Comparison of ENCODE assay signal across 8 cellular contexts in genomic region chr12:51323317-51323960, GRCh38. TPM values are rescaled to one million over a fixed set of nuclear protein-coding genes. Genes with fewer than 3 reads are reported as not detected.
DNase-seq lines count a peak whose midpoint lies in the region; ATAC-seq and TF ChIP-seq lines count a peak whose summit lies in the region.

No MANE protein-coding gene starts in this region.

- H3K4me3 Mint-ChIP-seq in activated naive CD8-positive, alpha-beta T cell treated with anti-CD3 and anti-CD28 coated beads, Interleukin-2, amount 10 ng/mL, durations not matched to agents 7 days and 5 days = peak overlapping the region; percentile 96
- no peak overlapping the region for H3K4me3 Mint-ChIP-seq in nephron progenitor cell
- no peak overlapping the region for H3K4me3 Mint-ChIP-seq in H9

- H3K4me1 Mint-ChIP-seq in activated naive CD8-positive, alpha-beta T cell treated with anti-CD3 and anti-CD28 coated beads, Interleukin-2, amount 10 ng/mL, durations not matched to agents 7 days and 5 days = peaks cover 55% of the 10 kb centered on the region
- H3K4me1 Mint-ChIP-seq in nephron progenitor cell (peaks cover 40% of the 10 kb centered on the region), H9 (peaks cover 45 to 54% of the 10 kb centered on the region in 2 experiments)

- no peaks in the 10 kb centered on the region for H3K9me3 ChIP-seq in OCI-LY7 (ENCODE audit: low read length)
- H3K9me3 ChIP-seq in H9 (ENCODE audit: control insufficient read depth, low read depth, low read length) = no peaks in the 10 kb centered on the region

- no peak overlapping the region for H2BK12ac ChIP-seq in H9 (ENCODE audit: insufficient read length, low read depth, low read length)

- H4K91ac ChIP-seq in H9 (ENCODE audit: insufficient read length, low read depth, low read length) = no peak overlapping the region

- H3K9me2 ChIP-seq in OCI-LY7 (ENCODE audit: insufficient read depth, low read length) = no peaks in the 10 kb centered on the region

- H3K4me1 ChIP-seq in OCI-LY7 (ENCODE audit: insufficient read depth, low read length, poor library complexity, severe bottlenecking) (peaks cover 88% of the 10 kb centered on the region), H9 (ENCODE audit: insufficient read depth, low read length) (peaks cover 11% of the 10 kb centered on the region; the same call in 1 of the 2 replicates)

- H3K14ac ChIP-seq in H9 (ENCODE audit: insufficient read depth, low read length) = no peak overlapping the region; the same call in 1 of the 2 replicates

- H3K36me3 ChIP-seq in OCI-LY7 (ENCODE audit: insufficient read depth, low read length) = no peaks in the 10 kb centered on the region

- WGBS in H9 (ENCODE audit: extremely low coverage, insufficient read length, low lambda C conversion rate) = no CpG with 5 or more reads among the region's 15 CpGs

- H3K9ac ChIP-seq in H9 (ENCODE audit: extremely low read depth, insufficient read length, low read length) = no peak overlapping the region

- H2BK5ac ChIP-seq in H9 (ENCODE audit: insufficient read length, low read length) = no peak overlapping the region

- TF ChIP-seq CTCF in OCI-LY7 (conservative IDR thresholded peaks at IDR 0.05; ENCODE audit: low read length) (0 out of 2 replicates have a peak, but pooled peaks have one; percentile 26), nephron progenitor cell (IDR thresholded peaks at IDR 0.05) (no peak), H9 (conservative IDR thresholded peaks at IDR 0.05) (no peak)

- H3K4me3 ChIP-seq in OCI-LY7 (ENCODE audit: low read depth, low read length, poor library complexity, severe bottlenecking) = peak overlapping the region; percentile 67

- ATAC-seq in GM18907 (IDR thresholded peaks at IDR 0.05; ENCODE audit: unreplicated experiment) = peak; percentile 32
- ATAC-seq in activated naive CD8-positive, alpha-beta T cell treated with anti-CD3 and anti-CD28 coated beads, Interleukin-2, amount 10 ng/mL, durations not matched to agents 7 days and 5 days (ENCODE audit: low read depth) = peak; percentile 50

- H2BK20ac ChIP-seq in H9 (ENCODE audit: low read depth, low read length, poor library complexity, severe bottlenecking) = no peak overlapping the region

- H2AK5ac ChIP-seq in H9 (ENCODE audit: insufficient read length, low read length) = no peak overlapping the region

- H3K27ac Mint-ChIP-seq in activated naive CD8-positive, alpha-beta T cell treated with anti-CD3 and anti-CD28 coated beads, Interleukin-2, amount 10 ng/mL, durations not matched to agents 7 days and 5 days = peak overlapping the region; percentile 97
- H3K27ac Mint-ChIP-seq in nephron progenitor cell = no peak overlapping the region
- no peak overlapping the region for H3K27ac Mint-ChIP-seq in H9

- H3K18ac ChIP-seq in H9 (ENCODE audit: insufficient read length, low read depth, low read length) = no peak overlapping the region

- H3K56ac ChIP-seq in H9 (ENCODE audit: insufficient read length, low read depth, low read length) = no peak overlapping the region

- H3K4me2 ChIP-seq in OCI-LY7 (ENCODE audit: low read length) (peak overlapping the region; percentile 85), H9 (ENCODE audit: insufficient read depth, insufficient read length, low read length) (no peak overlapping the region)

- peak overlapping the region; percentile 24 for H3K27ac ChIP-seq in OCI-LY7 (ENCODE audit: low read depth, low read length, poor library complexity, severe bottlenecking)
- H3K27ac ChIP-seq in H9 (ENCODE audit: insufficient read length, low read depth, low read length) = no peak overlapping the region

- H3T11ph ChIP-seq in H9 (ENCODE audit: low read length) = no peak overlapping the region

- CTCF ChIA-PET in OCI-LY7 (lab: Charles Lee; ENCODE audit: unreplicated experiment) = interaction anchor here (0.5 to 0.7 kb wide), 2 partner anchors 53 to 279 kb away, joined by 3 to 9 read pairs; no protein-coding TSS in a partner anchor

- no peak overlapping the region for H2BK15ac ChIP-seq in H9 (ENCODE audit: low read depth, low read length)

- intact Hi-C loops in OCI-LY7 (cut with micrococcal nuclease; ENCODE audit: unreplicated experiment) = loop anchor here (2.0 to 5.0 kb wide), 2 partner anchors 53 to 396 kb away; partner anchors contain the start of gene SMAGP

- no peak overlapping the region for H4K5ac ChIP-seq in H9 (ENCODE audit: insufficient read length, low read depth, low read length)

- no peaks in the 10 kb centered on the region for H3K9me3 Mint-ChIP-seq in activated naive CD8-positive, alpha-beta T cell treated with anti-CD3 and anti-CD28 coated beads, Interleukin-2, amount 10 ng/mL, durations not matched to agents 7 days and 5 days
- H3K9me3 Mint-ChIP-seq in nephron progenitor cell (peaks cover 3% of the 10 kb centered on the region), H9 (no peaks in the 10 kb centered on the region)

- no peak overlapping the region for H3K4ac ChIP-seq in H9 (ENCODE audit: low read depth, low read length)

- BruUV-seq in OCI-LY7 (replicated peaks; lab: Mats Ljungman, UMichigan) = no TSS peak

- H3K79me2 ChIP-seq in OCI-LY7 (ENCODE audit: insufficient read depth, low read depth, low read length) (no peaks in the 10 kb centered on the region), H9 (ENCODE audit: insufficient read depth, low read length) (no peaks in the 10 kb centered on the region)

- H4K20me1 ChIP-seq in OCI-LY7 (ENCODE audit: insufficient read depth, low read length) (no peaks in the 10 kb centered on the region), H9 (ENCODE audit: control insufficient read depth, insufficient read depth, insufficient read length) (no peaks in the 10 kb centered on the region)

- no peaks in the 10 kb centered on the region for H3K27me3 ChIP-seq in H9 (ENCODE audit: insufficient read depth, low read length)

- no peaks in the 10 kb centered on the region for H3K79me1 ChIP-seq in H9 (ENCODE audit: insufficient read depth, low read depth, low read length, poor library complexity, severe bottlenecking)

- H3K27me3 Mint-ChIP-seq in activated naive CD8-positive, alpha-beta T cell treated with anti-CD3 and anti-CD28 coated beads, Interleukin-2, amount 10 ng/mL, durations not matched to agents 7 days and 5 days = no peaks in the 10 kb centered on the region
- H3K27me3 Mint-ChIP-seq in nephron progenitor cell (ENCODE audit: low read depth, poor library complexity) (peaks cover 7% of the 10 kb centered on the region), H9 (ENCODE audit: low read depth) (no peaks in the 10 kb centered on the region)

- no peak overlapping the region for H2BK120ac ChIP-seq in H9 (ENCODE audit: low read depth, low read length, poor library complexity, severe bottlenecking)

- H3K23ac ChIP-seq in H9 (ENCODE audit: insufficient read length, low read depth, low read length) = no peak overlapping the region

- no peaks in the 10 kb centered on the region for H3K23me2 ChIP-seq in H9 (ENCODE audit: insufficient read length, low read depth, low read length, poor library complexity, severe bottlenecking)

- H4K8ac ChIP-seq in H9 (replicated peaks; ENCODE audit: insufficient read length, low read depth, low read length) = no peak overlapping the region

- H2AFZ ChIP-seq in OCI-LY7 (ENCODE audit: low read length) (peak overlapping the region; percentile 62), H9 (ENCODE audit: low read length) (no peak overlapping the region)

- peaks cover 35% of the 10 kb centered on the region for H3K36me3 Mint-ChIP-seq in activated naive CD8-positive, alpha-beta T cell treated with anti-CD3 and anti-CD28 coated beads, Interleukin-2, amount 10 ng/mL, durations not matched to agents 7 days and 5 days
- H3K36me3 Mint-ChIP-seq in nephron progenitor cell (ENCODE audit: low read depth) (no peaks in the 10 kb centered on the region), H9 (ENCODE audit: insufficient read depth in 1 of 3, low read depth in 3 of 3) (no peaks in the 10 kb centered on the region; a peak in 1 of 7 replicates)

- POLR2A ChIA-PET in OCI-LY7 (lab: Charles Lee) = interaction anchor here (1.1 kb wide), 1 partner anchor 10 kb away, joined by 4 read pairs; no protein-coding TSS in a partner anchor
- POLR2A ChIA-PET in activated naive CD8-positive, alpha-beta T cell treated with anti-CD3 and anti-CD28 coated beads, Interleukin-2, amount 10 ng/mL, durations not matched to agents 7 days and 5 days (lab: Charles Lee) = interaction anchor here (0.5 to 2.4 kb wide), 10 partner anchors 8 to 278 kb away, joined by 3 to 13 read pairs (median 3); partner anchors contain the start of genes DAZAP2 and SMAGP

- DNase-seq in OCI-LY7 (ENCODE audit: low spot score) (peak; percentile 38), nephron progenitor cell (no peak), NCI-H524 treated with DMSO at 0.1 percent for 48 hours (lab: John Stamatoyannopoulos, UW) (no peak), cerebellum (ENCODE audit: low spot score) (no peak), H9 (no peak)
- peak; percentile 58 for DNase-seq in activated naive CD8-positive, alpha-beta T cell treated with anti-CD3 and anti-CD28 coated beads, Interleukin-2, amount 10 ng/mL, durations not matched to agents 7 days and 5 days
- DNase-seq in stimulated activated CD4-positive, alpha-beta T cell treated with anti-CD3 and anti-CD28 coated beads, Interleukin-4, amount 100 ng/mL, for 4 hours = peak; percentile 18 to 45

RNA-seq across cellular contexts. Expression of gene BIN2, which starts 0.5 kb away (rescaled TPM):
- 0.31 and 0.88 TPM in 2 replicates for total RNA-seq in OCI-LY7 (2014; rRNA removed; shearing (Covaris generic))
- total RNA-seq in OCI-LY7 (2022) (9.7 and 14.7 TPM in 2 replicates), cerebellum (1.1 TPM), H9 (2021) (not detected in 2 replicates)
- total RNA-seq in activated naive CD8-positive, alpha-beta T cell treated with anti-CD3 and anti-CD28 coated beads, Interleukin-2, amount 10 ng/mL, durations not matched to agents 7 days and 5 days = 100 to 1,000 TPM; 161 to 164 TPM

RNA-seq across cellular contexts. Expression of gene CELA1, which starts 23.0 kb away (rescaled TPM):
- total RNA-seq in OCI-LY7 (2014; rRNA removed; shearing (Covaris generic)) = not detected in 2 replicates
- total RNA-seq in OCI-LY7 (2022) = not detected in 2 replicates
- not detected for total RNA-seq in activated naive CD8-positive, alpha-beta T cell treated with anti-CD3 and anti-CD28 coated beads, Interleukin-2, amount 10 ng/mL, durations not matched to agents 7 days and 5 days
- total RNA-seq in cerebellum = not detected
- total RNA-seq in H9 (2021) = not detected in 2 replicates

RNA-seq across cellular contexts. Expression of gene SMAGP, which starts 53.2 kb away (rescaled TPM):
- not detected in 2 replicates for total RNA-seq in OCI-LY7 (2014; rRNA removed; shearing (Covaris generic))
- 1.9 and 2.6 TPM in 2 replicates for total RNA-seq in OCI-LY7 (2022)
- total RNA-seq in activated naive CD8-positive, alpha-beta T cell treated with anti-CD3 and anti-CD28 coated beads, Interleukin-2, amount 10 ng/mL, durations not matched to agents 7 days and 5 days = 1 to 10 TPM; 4.1 to 5.6 TPM
- 2.1 TPM for total RNA-seq in cerebellum
- total RNA-seq in H9 (2021) = 11.3 and 12.4 TPM in 2 replicates

Comparison
In these comparisons a context has a peak if more than half of its experiments do, and no peak if none do; other contexts are left out.
1. DNase-seq: peak in OCI-LY7 (single experiment), activated naive CD8-positive, alpha-beta T cell treated with anti-CD3 and anti-CD28 coated beads, Interleukin-2, amount 10 ng/mL, durations not matched to agents 7 days and 5 days (single experiment) and stimulated activated CD4-positive, alpha-beta T cell treated with anti-CD3 and anti-CD28 coated beads, Interleukin-4, amount 100 ng/mL, for 4 hours (2 of 2); none in nephron progenitor cell (single experiment), NCI-H524 treated with DMSO at 0.1 percent for 48 hours (single experiment), cerebellum (single experiment) and H9 (single experiment).
2. RNA of gene BIN2, which starts 0.5 kb away (total RNA-seq): 161 to 164 TPM in activated naive CD8-positive, alpha-beta T cell treated with anti-CD3 and anti-CD28 coated beads, Interleukin-2, amount 10 ng/mL, durations not matched to agents 7 days and 5 days; 0.31 to 14.7 TPM in OCI-LY7, 1.1 TPM in cerebellum (single experiment) and not detected in H9; every median in the first group is over 10 times any median in the second.